In the genomic region with DNA sequence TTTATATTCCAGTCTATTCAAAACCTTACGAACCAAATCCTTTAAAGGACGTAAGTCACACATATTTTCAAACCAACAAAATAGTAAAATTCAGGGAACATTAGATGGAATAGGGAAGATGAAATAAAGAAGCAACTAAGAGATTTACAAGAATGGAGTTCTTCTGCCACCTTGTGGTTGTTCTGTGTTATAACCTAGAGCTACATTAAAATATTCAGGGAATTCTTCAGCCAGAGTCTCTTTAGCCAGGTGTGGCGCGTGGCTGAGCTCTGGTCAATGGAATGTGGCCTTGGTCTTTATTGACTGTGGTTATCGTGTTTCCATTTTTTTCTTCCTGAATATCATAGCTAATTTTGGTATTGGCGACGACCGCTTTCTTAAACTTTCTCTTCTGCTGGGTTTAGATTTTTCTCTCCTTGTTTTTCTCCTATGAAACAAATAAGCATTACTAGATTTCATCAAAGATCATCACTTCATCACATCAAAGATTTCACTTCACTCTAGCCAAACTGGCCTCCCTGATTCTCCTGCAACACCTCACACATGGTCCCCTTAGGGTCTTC, we compare ENCODE assay signal across 8 cellular contexts.
A peak's percentile ranks its signal among the peaks of the same experiment; 100 is the strongest.
DNase-seq lines count a peak whose midpoint lies in the region; ATAC-seq and TF ChIP-seq lines count a peak whose summit lies in the region.

No MANE protein-coding gene starts in this region.

- H3K9me2 ChIP-seq in Karpas-422 (replicated peaks; ENCODE audit: insufficient read depth, low read length) = no peaks in the 10 kb centered on the region
- H3K9me2 ChIP-seq in OCI-LY1 (ENCODE audit: low read depth, low read length) = no peaks in the 10 kb centered on the region

- H3K4me1 ChIP-seq in Karpas-422 (ENCODE audit: low read length) = no peaks in the 10 kb centered on the region
- no peaks in the 10 kb centered on the region for H3K4me1 ChIP-seq in OCI-LY1 (ENCODE audit: insufficient read depth, low read length, severe bottlenecking)
- no peaks in the 10 kb centered on the region for H3K4me1 ChIP-seq in colonic mucosa
- H3K4me1 ChIP-seq in liver (ENCODE audit: control insufficient read depth in 4 of 4, insufficient read depth in 4 of 4, low read length in 3 of 4) = no peaks in the 10 kb centered on the region
- no peaks in the 10 kb centered on the region for H3K4me1 ChIP-seq in effector memory CD4-positive, alpha-beta T cell (ENCODE audit: control insufficient read depth, insufficient read depth, low read length, poor library complexity, severe bottlenecking)

- no peak overlapping the region for H3K4me3 ChIP-seq in Karpas-422 (ENCODE audit: low read length)
- no peak overlapping the region for H3K4me3 ChIP-seq in OCI-LY1 (ENCODE audit: low read depth, low read length, poor library complexity, severe bottlenecking)
- H3K4me3 ChIP-seq in colonic mucosa = no peak overlapping the region
- H3K4me3 ChIP-seq in liver (ENCODE audit: low read depth in 1 of 3, low read length in 3 of 3) = no peak overlapping the region
- H3K4me3 ChIP-seq in effector memory CD4-positive, alpha-beta T cell (ENCODE audit: insufficient read depth, low read depth, low read length, poor library complexity, severe bottlenecking) = no peak overlapping the region

- H3K79me2 ChIP-seq in Karpas-422 (ENCODE audit: low read length) (no peaks in the 10 kb centered on the region), OCI-LY1 (ENCODE audit: insufficient read depth, low read length) (no peaks in the 10 kb centered on the region)

- no peaks in the 10 kb centered on the region for H3K9me3 Mint-ChIP-seq in activated T-cell treated with anti-CD3 and anti-CD28 coated beads, Interleukin-2, amount 50 U/mL, for 4 hours

- peaks cover 6% of the 10 kb centered on the region for H3K4me1 Mint-ChIP-seq in activated T-cell treated with anti-CD3 and anti-CD28 coated beads, Interleukin-2, amount 50 U/mL, for 4 hours (ENCODE audit: low read depth)

- H3K4me2 ChIP-seq in Karpas-422 (ENCODE audit: low read depth, low read length, poor library complexity, severe bottlenecking) = no peak overlapping the region
- no peak overlapping the region for H3K4me2 ChIP-seq in OCI-LY1 (ENCODE audit: low read length)

- H3K36me3 ChIP-seq in Karpas-422 (ENCODE audit: insufficient read depth, low read length) (no peaks in the 10 kb centered on the region), OCI-LY1 (ENCODE audit: insufficient read depth, low read length) (no peaks in the 10 kb centered on the region), colonic mucosa (no peaks in the 10 kb centered on the region), liver (ENCODE audit: control insufficient read depth in 4 of 4, insufficient read depth in 3 of 4, low read depth in 1 of 4, low read length in 3 of 4) (no peaks in the 10 kb centered on the region)
- H3K36me3 ChIP-seq in effector memory CD4-positive, alpha-beta T cell (ENCODE audit: control insufficient read depth, insufficient read depth, low read length) = no peaks in the 10 kb centered on the region

- H3K4me3 Mint-ChIP-seq in activated T-cell treated with anti-CD3 and anti-CD28 coated beads, Interleukin-2, amount 50 U/mL, for 4 hours = no peak overlapping the region

- no peak overlapping the region for H3K27ac ChIP-seq in Karpas-422 (ENCODE audit: low read length)
- no peak overlapping the region for H3K27ac ChIP-seq in OCI-LY1 (ENCODE audit: low read depth, low read length, poor library complexity, severe bottlenecking)
- no peak overlapping the region for H3K27ac ChIP-seq in colonic mucosa
- no peak overlapping the region for H3K27ac ChIP-seq in liver (ENCODE audit: low read depth in 1 of 2, low read length in 2 of 2)
- no peak overlapping the region for H3K27ac ChIP-seq in effector memory CD4-positive, alpha-beta T cell (ENCODE audit: insufficient read depth, low read length, poor library complexity, severe bottlenecking)

- intact Hi-C loops in colonic mucosa (cut with DNase I) = no loop called here

- H3K27me3 ChIP-seq in Karpas-422 (ENCODE audit: low read length) (no peaks in the 10 kb centered on the region), OCI-LY1 (ENCODE audit: insufficient read depth, low read length) (no peaks in the 10 kb centered on the region), colonic mucosa (no peaks in the 10 kb centered on the region), liver (ENCODE audit: control insufficient read depth in 4 of 4, insufficient read depth in 4 of 4, low read length in 3 of 4) (peaks cover 0 to 7% (median 0%) of the 10 kb centered on the region in 4 donors)
- H3K27me3 ChIP-seq in effector memory CD4-positive, alpha-beta T cell (replicated peaks; ENCODE audit: control insufficient read depth, insufficient read depth, low read length, poor library complexity, severe bottlenecking) = no peaks in the 10 kb centered on the region

- WGBS in liver = 5% methylated on average over 8 of the region's 8 CpGs

- H3F3A ChIP-seq in OCI-LY1 (ENCODE audit: insufficient read depth, low read length) = no peaks in the 10 kb centered on the region

- TF ChIP-seq RAD21 in liver (IDR thresholded peaks at IDR 0.05) = peak; percentile 87 to 89

- H3K9me3 ChIP-seq in Karpas-422 (ENCODE audit: low read length) = no peaks in the 10 kb centered on the region
- H3K9me3 ChIP-seq in OCI-LY1 (ENCODE audit: low read length) = no peaks in the 10 kb centered on the region
- H3K9me3 ChIP-seq in colonic mucosa = no peaks in the 10 kb centered on the region
- H3K9me3 ChIP-seq in liver (ENCODE audit: control insufficient read depth in 4 of 4, low read length in 3 of 4) = no peaks in the 10 kb centered on the region
- H3K9me3 ChIP-seq in effector memory CD4-positive, alpha-beta T cell (ENCODE audit: control insufficient read depth, low read length) = no peaks in the 10 kb centered on the region

- no peaks in the 10 kb centered on the region for H3K36me3 Mint-ChIP-seq in activated T-cell treated with anti-CD3 and anti-CD28 coated beads, Interleukin-2, amount 50 U/mL, for 4 hours (ENCODE audit: insufficient read depth)

- ATAC-seq in activated T-cell treated with anti-CD3 and anti-CD28 coated beads, Interleukin-2, amount 50 U/mL, for 4 hours = peak; percentile 28 to 30
- no peak for ATAC-seq in GM18498 (IDR thresholded peaks at IDR 0.05; ENCODE audit: unreplicated experiment)

- peaks cover 2% of the 10 kb centered on the region for H3K27me3 Mint-ChIP-seq in activated T-cell treated with anti-CD3 and anti-CD28 coated beads, Interleukin-2, amount 50 U/mL, for 4 hours (ENCODE audit: low read depth)

- TF ChIP-seq CTCF in OCI-LY1 (IDR thresholded peaks at IDR 0.05; ENCODE audit: low read length) = peak; percentile 68; the same call in 1 of the 2 replicates
- peak; percentile 73 for TF ChIP-seq CTCF in colonic mucosa (IDR thresholded peaks at IDR 0.05)
- TF ChIP-seq CTCF in liver (IDR thresholded peaks at IDR 0.05; ENCODE audit: low read depth, low read length, missing input control) = peak; percentile 85

- H2AFZ ChIP-seq in Karpas-422 (ENCODE audit: low read length) = no peak overlapping the region
- no peak overlapping the region for H2AFZ ChIP-seq in OCI-LY1 (ENCODE audit: low read length)

- H3K9ac ChIP-seq in Karpas-422 (ENCODE audit: low read length) (no peak overlapping the region), OCI-LY1 (ENCODE audit: low read length) (no peak overlapping the region), colonic mucosa (ENCODE audit: low read depth in 2 of 2, low read length in 2 of 2) (no peak overlapping the region), liver (ENCODE audit: low read depth in 1 of 2, low read length in 2 of 2) (no peak overlapping the region)

- no peak for DNase-seq in activated T-cell treated with anti-CD3 and anti-CD28 coated beads, Interleukin-2, amount 50 U/mL, for 4 hours
- DNase-seq in activated T-cell treated with anti-CD3 and anti-CD28 coated beads for 4 hours = no peak
- DNase-seq in Karpas-422 = peak; percentile 73
- no peak for DNase-seq in colonic mucosa
- DNase-seq in effector memory CD4-positive, alpha-beta T cell = no peak

- H4K20me1 ChIP-seq in Karpas-422 (ENCODE audit: insufficient read depth, low read depth, low read length) (no peaks in the 10 kb centered on the region), OCI-LY1 (ENCODE audit: insufficient read depth, low read length) (no peaks in the 10 kb centered on the region)

TF ChIP-seq in liver, 16 proteins besides CTCF, POLR2A, EP300 and RAD21 (continues in another document):
- TF ChIP-seq EGR1 (IDR thresholded peaks at IDR 0.05; ENCODE audit: low read depth in 2 of 2) = no peak
- TF ChIP-seq, protein P1, sequence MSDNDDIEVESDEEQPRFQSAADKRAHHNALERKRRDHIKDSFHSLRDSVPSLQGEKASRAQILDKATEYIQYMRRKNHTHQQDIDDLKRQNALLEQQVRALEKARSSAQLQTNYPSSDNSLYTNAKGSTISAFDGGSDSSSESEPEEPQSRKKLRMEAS (IDR thresholded peaks at IDR 0.05) = no peak
- no peak for TF ChIP-seq TAF1 (conservative IDR thresholded peaks at IDR 0.05)
- no peak for TF ChIP-seq JUND (IDR thresholded peaks at IDR 0.05)
- TF ChIP-seq RXRA (IDR thresholded peaks at IDR 0.05) = no peak
- no peak for TF ChIP-seq GABPA (IDR thresholded peaks at IDR 0.05 in 1 of 2, conservative IDR thresholded peaks at IDR 0.05 in 1 of 2)
- no peak for TF ChIP-seq HNF4G (IDR thresholded peaks at IDR 0.05)
- TF ChIP-seq FOXA2 (IDR thresholded peaks at IDR 0.05) = no peak
- TF ChIP-seq, protein P2, sequence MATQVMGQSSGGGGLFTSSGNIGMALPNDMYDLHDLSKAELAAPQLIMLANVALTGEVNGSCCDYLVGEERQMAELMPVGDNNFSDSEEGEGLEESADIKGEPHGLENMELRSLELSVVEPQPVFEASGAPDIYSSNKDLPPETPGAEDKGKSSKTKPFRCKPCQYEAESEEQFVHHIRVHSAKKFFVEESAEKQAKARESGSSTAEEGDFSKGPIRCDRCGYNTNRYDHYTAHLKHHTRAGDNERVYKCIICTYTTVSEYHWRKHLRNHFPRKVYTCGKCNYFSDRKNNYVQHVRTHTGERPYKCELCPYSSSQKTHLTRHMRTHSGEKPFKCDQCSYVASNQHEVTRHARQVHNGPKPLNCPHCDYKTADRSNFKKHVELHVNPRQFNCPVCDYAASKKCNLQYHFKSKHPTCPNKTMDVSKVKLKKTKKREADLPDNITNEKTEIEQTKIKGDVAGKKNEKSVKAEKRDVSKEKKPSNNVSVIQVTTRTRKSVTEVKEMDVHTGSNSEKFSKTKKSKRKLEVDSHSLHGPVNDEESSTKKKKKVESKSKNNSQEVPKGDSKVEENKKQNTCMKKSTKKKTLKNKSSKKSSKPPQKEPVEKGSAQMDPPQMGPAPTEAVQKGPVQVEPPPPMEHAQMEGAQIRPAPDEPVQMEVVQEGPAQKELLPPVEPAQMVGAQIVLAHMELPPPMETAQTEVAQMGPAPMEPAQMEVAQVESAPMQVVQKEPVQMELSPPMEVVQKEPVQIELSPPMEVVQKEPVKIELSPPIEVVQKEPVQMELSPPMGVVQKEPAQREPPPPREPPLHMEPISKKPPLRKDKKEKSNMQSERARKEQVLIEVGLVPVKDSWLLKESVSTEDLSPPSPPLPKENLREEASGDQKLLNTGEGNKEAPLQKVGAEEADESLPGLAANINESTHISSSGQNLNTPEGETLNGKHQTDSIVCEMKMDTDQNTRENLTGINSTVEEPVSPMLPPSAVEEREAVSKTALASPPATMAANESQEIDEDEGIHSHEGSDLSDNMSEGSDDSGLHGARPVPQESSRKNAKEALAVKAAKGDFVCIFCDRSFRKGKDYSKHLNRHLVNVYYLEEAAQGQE (IDR thresholded peaks at IDR 0.05) = no peak
